1 cellular context compared by ENCODE assay signal in genomic region chr22:37633693-37634504, GRCh38.
TF ChIP-seq lines count a peak whose summit lies in the region.

No MANE protein-coding gene starts in this region.

TF ChIP-seq in HepG2, 621 proteins besides CTCF, POLR2A, EP300 and RAD21 (continued from another document and continues in another):
- TF ChIP-seq ZBTB14 (CRISPR knock-in tag; IDR thresholded peaks at IDR 0.05) (no peak), ZNF790 (CRISPR knock-in tag; IDR thresholded peaks at IDR 0.05; ENCODE audit: borderline replicate concordance) (no peak), PHF5A (CRISPR knock-in tag; IDR thresholded peaks at IDR 0.05; ENCODE audit: low read depth, unreplicated experiment) (no peak), SMAD3 (CRISPR knock-in tag; IDR thresholded peaks at IDR 0.05) (peak; percentile 63; the same call in 1 of the 2 replicates), EZH2 (conservative IDR thresholded peaks at IDR 0.05; ENCODE audit: low read depth, low read length) (no peak), TFAP4 (IDR thresholded peaks at IDR 0.05; ENCODE audit: borderline replicate concordance, low read depth) (peak; percentile 90), REST (IDR thresholded peaks at IDR 0.05; ENCODE audit: borderline replicate concordance in 1 of 2, low read depth in 1 of 2, low read length in 2 of 2) (no peak), SP4 (CRISPR knock-in tag; IDR thresholded peaks at IDR 0.05) (peak; percentile 74), TFDP2 (CRISPR knock-in tag; IDR thresholded peaks at IDR 0.05) (no peak), MIER2 (CRISPR knock-in tag; IDR thresholded peaks at IDR 0.05) (no peak; the same call in 1 of the 2 replicates), IRF9 (CRISPR knock-in tag; IDR thresholded peaks at IDR 0.05; ENCODE audit: borderline replicate concordance) (no peak), HNRNPK (IDR thresholded peaks at IDR 0.05; ENCODE audit: low read depth, low read length, poor library complexity, severe bottlenecking) (peak; percentile 49), MED13 (CRISPR knock-in tag; IDR thresholded peaks at IDR 0.05) (no peak), ZHX2 (IDR thresholded peaks at IDR 0.05; ENCODE audit: low read depth) (0 out of 2 replicates have a peak, but pooled peaks have one; percentile 53), ZHX2 (CRISPR knock-in tag; IDR thresholded peaks at IDR 0.05; ENCODE audit: borderline replicate concordance) (no peak), GABPB1 (CRISPR knock-in tag; IDR thresholded peaks at IDR 0.05) (peak; percentile 87), ZHX1 (CRISPR knock-in tag; IDR thresholded peaks at IDR 0.05; ENCODE audit: low read depth) (peak; percentile 24; the same call in 1 of the 2 replicates), TFDP1 (CRISPR knock-in tag; IDR thresholded peaks at IDR 0.05; ENCODE audit: borderline replicate concordance) (no peak; the same call in 1 of the 2 replicates), HNF4G (IDR thresholded peaks at IDR 0.05; ENCODE audit: borderline replicate concordance, low read depth, low read length) (no peak), HNF4G (CRISPR knock-in tag; IDR thresholded peaks at IDR 0.05; ENCODE audit: borderline replicate concordance, low read depth) (peak; percentile 68; the same call in 1 of the 2 replicates), ZNF546 (CRISPR knock-in tag; conservative IDR thresholded peaks at IDR 0.05) (peak; percentile 53; the same call in 1 of the 2 replicates), KAT2B (IDR thresholded peaks at IDR 0.05; ENCODE audit: borderline replicate concordance, low read depth, low read length) (no peak), SRF (IDR thresholded peaks at IDR 0.05; ENCODE audit: low read depth, low read length) (no peak), LRRFIP1 (CRISPR knock-in tag; conservative IDR thresholded peaks at IDR 0.05) (no peak), THYN1 (CRISPR knock-in tag; IDR thresholded peaks at IDR 0.05; ENCODE audit: borderline replicate concordance, low read depth) (no peak), ZNF274 (CRISPR knock-in tag; IDR thresholded peaks at IDR 0.05) (no peak), ATF4 (CRISPR knock-in tag; IDR thresholded peaks at IDR 0.05) (0 out of 4 replicates have a peak, but pooled peaks of 1 of the 2 experiments have one; percentile 24), ZNF136 (CRISPR knock-in tag; IDR thresholded peaks at IDR 0.05; ENCODE audit: low read depth) (no peak), PCBP1 (IDR thresholded peaks at IDR 0.05; ENCODE audit: borderline replicate concordance, low read depth, low read length) (peak; percentile 76; the same call in 1 of the 2 replicates), ZNF232 (CRISPR knock-in tag; IDR thresholded peaks at IDR 0.05; ENCODE audit: borderline replicate concordance) (no peak), MBD4 (IDR thresholded peaks at IDR 0.05; ENCODE audit: borderline replicate concordance, low read length) (no peak), HHEX (CRISPR knock-in tag; IDR thresholded peaks at IDR 0.05) (no peak), ARNT (IDR thresholded peaks at IDR 0.05) (no peak), RAD51 (IDR thresholded peaks at IDR 0.05; ENCODE audit: borderline replicate concordance) (no peak), HNF4A (CRISPR knock-in tag; IDR thresholded peaks at IDR 0.05) (no peak; the same call in none of the 2 replicates), RXRB (CRISPR knock-in tag; IDR thresholded peaks at IDR 0.05; ENCODE audit: borderline replicate concordance) (peak; percentile 30)
